In genomic region chr2:96259497-96259921, GRCh38 we compare ENCODE assay signal across 8 cellular contexts. TPM values are rescaled to one million over a fixed set of nuclear protein-coding genes. Genes with fewer than 3 reads are reported as not detected.
DNase-seq lines count a peak whose midpoint lies in the region; ATAC-seq, FAIRE-seq and TF ChIP-seq lines count a peak whose summit lies in the region.

No MANE protein-coding gene starts in this region.

- intact Hi-C loops in CD4-positive, alpha-beta T cell (cut with DNase I, micrococcal nuclease), result no loop called here
- intact Hi-C loops in pancreas (cut with DNase I), result no loop called here

- TF ChIP-seq CTCF in CD4-positive, alpha-beta T cell (IDR thresholded peaks at IDR 0.05), result no peak
- no peak for TF ChIP-seq CTCF in pancreas (IDR thresholded peaks at IDR 0.05)
- TF ChIP-seq CTCF in D721Med (IDR thresholded peaks at IDR 0.05; ENCODE audit: insufficient read depth, missing control alignments), result no peak

- POLR2A ChIA-PET in CD4-positive, alpha-beta T cell (lab: Charles Lee), result interaction anchor here (0.6 to 1.1 kb wide), 3 partner anchors 12 to 51 kb away, joined by 3 to 5 read pairs (median 4); partner anchors contain the start of gene STARD7

- CTCF ChIA-PET in CD4-positive, alpha-beta T cell (lab: Charles Lee), result no interaction called here

- no peaks in the 10 kb centered on the region for H3K9me3 ChIP-seq in CD4-positive, alpha-beta T cell (ENCODE audit: control insufficient read depth, low read length)
- H3K9me3 ChIP-seq in esophagus (ENCODE audit: control insufficient read depth in 2 of 2, insufficient read depth in 1 of 2, low read depth in 1 of 2, low read length in 1 of 2) (no peaks in the 10 kb centered on the region), pancreas (no peaks in the 10 kb centered on the region)

- H3K27ac ChIP-seq in CD4-positive, alpha-beta T cell (ENCODE audit: low read depth, low read length), result no peak overlapping the region
- H3K27ac ChIP-seq in esophagus (ENCODE audit: low read depth in 2 of 2, low read length in 1 of 2) (peak overlapping the region; percentile 91 to 97), pancreas (peak overlapping the region; percentile 87 to 92 (median 91))

- H3K36me3 ChIP-seq in esophagus (ENCODE audit: control insufficient read depth in 2 of 2, insufficient read depth in 2 of 2, low read length in 1 of 2) (peaks cover 2 to 15% of the 10 kb centered on the region in 2 donors), pancreas (peaks cover 0 to 14% (median 2%) of the 10 kb centered on the region in 3 donors)

- DNase-seq in CD4-positive, alpha-beta T cell, result no peak
- peak; percentile 57 for DNase-seq in NCI-H2171 treated with DMSO at 0.1 percent for 48 hours (lab: John Stamatoyannopoulos, UW)
- DNase-seq in pancreas, result peak in 5 of 6 donors; percentile 64 to 83 (median 79)
- no peak for DNase-seq in D721Med (ENCODE audit: insufficient read length, low spot score)
- no peak for DNase-seq in NCI-H1105 treated with DMSO at 0.1 percent for 48 hours (lab: John Stamatoyannopoulos, UW)
- DNase-seq in MV-4-11 (lab: John Stamatoyannopoulos, UW), result no peak
- DNase-seq in HCEC 1CT, result no peak

- H3K4me3 Mint-ChIP-seq in CD4-positive, alpha-beta T cell, result peak overlapping the region; percentile 15

- H3K4me3 ChIP-seq in esophagus (ENCODE audit: low read depth in 1 of 2, low read length in 2 of 2) (no peak overlapping the region), pancreas (no peak overlapping the region)

- no peak for FAIRE-seq in pancreas (lab: Jason Lieb, UNC)
- FAIRE-seq in D721Med (lab: Jason Lieb, UNC), result no peak

- peaks cover 16% of the 10 kb centered on the region in 2 donors for H3K4me1 ChIP-seq in esophagus (ENCODE audit: control insufficient read depth in 2 of 2, insufficient read depth in 2 of 2, low read length in 1 of 2)
- H3K4me1 ChIP-seq in pancreas, result peaks cover 37 to 53% (median 48%) of the 10 kb centered on the region in 3 donors

- peak overlapping the region; percentile 71 for H3K27ac Mint-ChIP-seq in CD4-positive, alpha-beta T cell

- no peaks in the 10 kb centered on the region for H3K27me3 ChIP-seq in CD4-positive, alpha-beta T cell (ENCODE audit: control insufficient read depth, insufficient read depth, low read length)
- no peaks in the 10 kb centered on the region for H3K27me3 ChIP-seq in esophagus (ENCODE audit: control insufficient read depth in 1 of 2, insufficient read depth in 2 of 2, low read length in 2 of 2)
- no peaks in the 10 kb centered on the region for H3K27me3 ChIP-seq in pancreas

- 52 to 71% methylated on average over 5 of the region's 5 CpGs for WGBS in esophagus, 2 donors
- WGBS in pancreas, 2 donors, result 37 to 48% methylated on average over 5 of the region's 5 CpGs

- H3K27me3 Mint-ChIP-seq in CD4-positive, alpha-beta T cell, result no peaks in the 10 kb centered on the region

- no peaks in the 10 kb centered on the region for H3K9me3 Mint-ChIP-seq in CD4-positive, alpha-beta T cell

- ATAC-seq in CD4-positive, alpha-beta T cell (ENCODE audit: poor library complexity), result no peak
- peak; percentile 70 to 77 (median 71) for ATAC-seq in pancreas

- H3K36me3 Mint-ChIP-seq in CD4-positive, alpha-beta T cell (ENCODE audit: low read depth), result peaks cover 85% of the 10 kb centered on the region

- peaks cover 81% of the 10 kb centered on the region for H3K4me1 Mint-ChIP-seq in CD4-positive, alpha-beta T cell (ENCODE audit: low read depth)

RNA-seq across cellular contexts. Expression of gene TMEM127, which starts 6.3 kb away (rescaled TPM):
- 10 to 100 TPM; 34.2 to 36.0 TPM for total RNA-seq in CD4-positive, alpha-beta T cell
- polyA plus RNA-seq in esophagus (10 to 100 TPM; 25.8 to 29.3 TPM), pancreas (10 to 100 TPM in 1 of 2 donors, 1 to 10 TPM in 1; 8.2 to 12.6 TPM)
- total RNA-seq in pancreas, result 10 to 100 TPM; 20.1 to 38.4 (median 24.9) TPM

RNA-seq across cellular contexts. Expression of gene CIAO1, which starts 6.5 kb away (rescaled TPM):
- total RNA-seq in CD4-positive, alpha-beta T cell, result 10 to 100 TPM; 55.4 to 55.6 TPM
- polyA plus RNA-seq in esophagus, result 10 to 100 TPM; 25.3 to 38.7 TPM
- 10 to 100 TPM; 25.2 to 34.4 (median 29.3) TPM for total RNA-seq in pancreas
- polyA plus RNA-seq in pancreas, result 10 to 100 TPM; 25.0 to 40.0 TPM

RNA-seq across cellular contexts. Expression of gene SNRNP200, which starts 45.8 kb away (rescaled TPM):
- 100 to 1,000 TPM; 274 to 297 TPM for total RNA-seq in CD4-positive, alpha-beta T cell
- polyA plus RNA-seq in esophagus (10 to 100 TPM; 52.5 to 65.6 TPM), pancreas (10 to 100 TPM; 51.4 to 87.7 TPM)
- 10 to 100 TPM; 42.1 to 60.1 (median 47.8) TPM for total RNA-seq in pancreas

RNA-seq across cellular contexts. Expression of gene STARD7, which starts 50.9 kb away (rescaled TPM):
- total RNA-seq in CD4-positive, alpha-beta T cell, result 10 to 100 TPM; 57.4 to 58.6 TPM
- polyA plus RNA-seq in esophagus (10 to 100 TPM; 21.5 to 34.9 TPM), pancreas (10 to 100 TPM; 21.7 to 29.5 TPM)
- 10 to 100 TPM; 37.1 to 65.1 (median 58.5) TPM for total RNA-seq in pancreas

Comparison
In these comparisons a context has a peak if more than half of its experiments do, and no peak if none do; other contexts are left out.
1. DNase-seq: peak in NCI-H2171 treated with DMSO at 0.1 percent for 48 hours (single experiment) and pancreas (5 of 6); none in CD4-positive, alpha-beta T cell (0 of 10), D721Med (single experiment), NCI-H1105 treated with DMSO at 0.1 percent for 48 hours (single experiment), MV-4-11 (single experiment) and HCEC 1CT (single experiment).
2. RNA of gene SNRNP200, which starts 45.8 kb away (total RNA-seq): 274 to 297 TPM in CD4-positive, alpha-beta T cell; 42.1 to 60.1 TPM in pancreas; every median in the first group is over 4 times any median in the second.